ENCODE assay signal across 34 cellular contexts in genomic region chr10:110691139-110691538, GRCh38. TPM values are rescaled to one million over a fixed set of nuclear protein-coding genes. Genes with fewer than 3 reads are reported as not detected.
"Had no signal": no experiment of that assay in that cellular context is flagged by ENCODE, and none has a peak within 500 bp of the region (broad histone marks: within the 10 kb centered on the region; RNA-seq: fewer than 3 reads in every experiment).

No MANE protein-coding gene starts in this region.

- H3K36me3 ChIP-seq: adrenal gland, brain microvascular endothelial cell, breast epithelium had no signal

- H3K27me3 ChIP-seq: body of pancreas, brain microvascular endothelial cell, breast epithelium had no signal

- H3K4me3 ChIP-seq: adrenal gland, body of pancreas, breast epithelium had no signal

- H3K4me1 ChIP-seq: adrenal gland, body of pancreas, breast epithelium had no signal

- FAIRE-seq: astrocyte, TTC549 had no signal

- H3K9me3 ChIP-seq: body of pancreas had no signal

- ATAC-seq: activated CD8-positive, alpha-beta T cell treated with anti-CD3 and anti-CD28 coated beads for 36 hours; activated naive CD4-positive, alpha-beta T cell treated with anti-CD3 and anti-CD28 coated beads, Interleukin-2, amount 50 U/mL, for 72 hours; activated T-cell treated with anti-CD3 and anti-CD28 coated beads, Interleukin-2, amount 50 U/mL, for 4 hours; activated T-cell treated with anti-CD3 and anti-CD28 coated beads, Interleukin-2, amount 50 U/mL, for 72 hours; activated T-helper 17 cell treated with anti-CD3 and anti-CD28 coated beads, Interleukin-2, amount 50 U/mL, for 72 hours; body of pancreas had no signal

- H3K27ac ChIP-seq: adrenal gland, body of pancreas, brain microvascular endothelial cell, breast epithelium, VCaP had no signal

- DNase-seq: activated B cell treated with CpG ODN at 0.5 μM for 24 hours; activated CD4-positive, alpha-beta memory T cell treated with anti-CD3 and anti-CD28 coated beads for 36 hours; activated CD4-positive, alpha-beta T cell treated with anti-CD3 and anti-CD28 coated beads for 4 hours; activated CD4-positive, alpha-beta T cell treated with anti-CD3 and anti-CD28 coated beads, Interleukin-2, amount 10 ng/mL, durations not matched to agents 24 days and 14 days; activated CD4-positive, alpha-beta T cell treated with anti-CD3 and anti-CD28 coated beads, Interleukin-2, amount 50 U/mL, for 1 hour; activated CD4-positive, alpha-beta T cell treated with anti-CD3 and anti-CD28 coated beads, Interleukin-2, amount 50 U/mL, for 4 hours; activated CD4-positive, CD25-positive, alpha-beta regulatory T cell treated with anti-CD3 and anti-CD28 coated beads, Interleukin-2, amount 50 U/mL, for 72 hours; activated CD8-positive, alpha-beta memory T cell treated with anti-CD3 and anti-CD28 coated beads, Interleukin-2, amount 50 U/mL, for 4 hours; activated CD8-positive, alpha-beta T cell treated with anti-CD3 and anti-CD28 coated beads for 36 hours; activated effector memory CD4-positive, alpha-beta T cell treated with anti-CD3 and anti-CD28 coated beads, Interleukin-2, amount 50 U/mL, for 16 hours; activated gamma-delta T cell treated with Interleukin-2 at 50 U/mL for 16 hours; activated naive CD4-positive, alpha-beta T cell; activated naive CD4-positive, alpha-beta T cell treated with anti-CD3 and anti-CD28 coated beads for 36 hours; activated naive CD4-positive, alpha-beta T cell treated with anti-CD3 and anti-CD28 coated beads, Interleukin-2, amount 50 U/mL, for 16 hours; activated naive CD8-positive, alpha-beta T cell treated with anti-CD3 and anti-CD28 coated beads for 36 hours; activated T-cell treated with anti-CD3 and anti-CD28 coated beads for 4 hours; activated T-cell treated with anti-CD3 and anti-CD28 coated beads, Interleukin-2, amount 50 U/mL, for 1 hour; activated T-cell treated with anti-CD3 and anti-CD28 coated beads, Interleukin-2, amount 50 U/mL, for 4 hours; activated T-cell treated with anti-CD3 and anti-CD28 coated beads, Interleukin-2, amount 50 U/mL, for 72 hours; adrenal gland; amniotic stem cell; aorta; body of pancreas; brain microvascular endothelial cell; central memory CD4-positive, alpha-beta T cell; T-helper 2 cell; T-helper 9 cell had no signal

RNA-seq across cellular contexts. Expression of gene RBM20, which starts 47.0 kb away (rescaled TPM):
- total RNA-seq: activated CD4-positive, alpha-beta memory T cell treated with anti-CD3 and anti-CD28 coated beads for 36 hours; activated T-helper 1 cell treated with anti-CD3 and anti-CD28 coated beads, Interleukin-12 subunit alpha, Interleukin-12 subunit beta, Interleukin-2, Interleukin-4 antibody, amounts not matched to agents 30 ng/mL and 10 ng/mL and 1 ng/mL, durations not matched to agents 14 hours and 24 hours and 36 hours had no signal
